In genomic region chr19:29672933-29673336, GRCh38 we compare ENCODE assay signal across 1 cellular context.
A peak's percentile ranks its signal among the peaks of the same experiment; 100 is the strongest.
TF ChIP-seq lines count a peak whose summit lies in the region.

No MANE protein-coding gene starts in this region.

TF ChIP-seq in GM12878, 131 proteins besides CTCF, POLR2A, EP300 and RAD21 (continued from another document and continues in another):
- TF ChIP-seq ZBTB4 (CRISPR knock-in tag; IDR thresholded peaks at IDR 0.05) = no peak
- TF ChIP-seq IRF4 (IDR thresholded peaks at IDR 0.05; ENCODE audit: low read depth, low read length) = no peak
- no peak for TF ChIP-seq PBX3 (IDR thresholded peaks at IDR 0.05; ENCODE audit: insufficient replicate concordance, low read depth, low read length)
- no peak for TF ChIP-seq RB1 (IDR thresholded peaks at IDR 0.05; ENCODE audit: borderline replicate concordance)
- peak; percentile 52; the same call in 1 of the 2 replicates for TF ChIP-seq SPI1 (IDR thresholded peaks at IDR 0.05; ENCODE audit: borderline replicate concordance, insufficient read depth, low read depth, low read length)
- TF ChIP-seq CHD2 (IDR thresholded peaks at IDR 0.05; ENCODE audit: borderline replicate concordance, low read depth, low read length) = no peak
- no peak for TF ChIP-seq ZNF384 (IDR thresholded peaks at IDR 0.05; ENCODE audit: borderline replicate concordance, low read depth, low read length)
- no peak for TF ChIP-seq EZH2 (IDR thresholded peaks at IDR 0.05; ENCODE audit: borderline replicate concordance, control insufficient read depth, low read depth, low read length)
- TF ChIP-seq SUZ12 (IDR thresholded peaks at IDR 0.05; ENCODE audit: unreplicated experiment) = no peak
- TF ChIP-seq CBX5 (IDR thresholded peaks at IDR 0.05; ENCODE audit: low read depth) = no peak
- TF ChIP-seq IKZF2 (IDR thresholded peaks at IDR 0.05) = peak in 1 of 2 experiments; percentile 69; a peak in 2 of 4 replicates
- TF ChIP-seq IRF5 (IDR thresholded peaks at IDR 0.05; ENCODE audit: borderline replicate concordance) = no peak
- no peak for TF ChIP-seq SRF (IDR thresholded peaks at IDR 0.05; ENCODE audit: low read depth in 2 of 2, low read length in 2 of 2)
- TF ChIP-seq TCF7 (IDR thresholded peaks at IDR 0.05; ENCODE audit: borderline replicate concordance) = no peak
- no peak for TF ChIP-seq HDAC2 (IDR thresholded peaks at IDR 0.05)
- TF ChIP-seq TARDBP (IDR thresholded peaks at IDR 0.05; ENCODE audit: borderline replicate concordance) = no peak
- no peak for TF ChIP-seq ZNF592 (IDR thresholded peaks at IDR 0.05)
- TF ChIP-seq KAT2A (conservative IDR thresholded peaks at IDR 0.05; ENCODE audit: control insufficient read depth, low read depth, low read length) = no peak
- TF ChIP-seq YBX1 (IDR thresholded peaks at IDR 0.05) = no peak
- no peak for TF ChIP-seq IRF3 (IDR thresholded peaks at IDR 0.05)
- 0 out of 2 replicates have a peak, but pooled peaks have one; percentile 12 for TF ChIP-seq SMARCA5 (IDR thresholded peaks at IDR 0.05)
- TF ChIP-seq PML (IDR thresholded peaks at IDR 0.05; ENCODE audit: low read length) = no peak
- no peak for TF ChIP-seq FOXM1 (IDR thresholded peaks at IDR 0.05; ENCODE audit: low read depth, low read length)
- TF ChIP-seq SREBF1 (IDR thresholded peaks at IDR 0.05; ENCODE audit: low read length) = no peak
- TF ChIP-seq RUNX3 (IDR thresholded peaks at IDR 0.05; ENCODE audit: low read length) = peak; percentile 74
- TF ChIP-seq ZNF687 (IDR thresholded peaks at IDR 0.05) = peak; percentile 90
- no peak for TF ChIP-seq SUPT20H (IDR thresholded peaks at IDR 0.05; ENCODE audit: borderline replicate concordance, control insufficient read depth, low read depth, low read length)
- TF ChIP-seq STAT3 (IDR thresholded peaks at IDR 0.05; ENCODE audit: low read depth, low read length) = no peak
- TF ChIP-seq REST (IDR thresholded peaks at IDR 0.05; ENCODE audit: low read depth, low read length) = no peak
- no peak for TF ChIP-seq ASH2L (IDR thresholded peaks at IDR 0.05; ENCODE audit: borderline replicate concordance, low read depth)
- no peak for TF ChIP-seq HDAC6 (IDR thresholded peaks at IDR 0.05; ENCODE audit: unreplicated experiment)
- no peak for TF ChIP-seq ZBED1 (IDR thresholded peaks at IDR 0.05; ENCODE audit: borderline replicate concordance)
- TF ChIP-seq TAF1 (IDR thresholded peaks at IDR 0.05; ENCODE audit: borderline replicate concordance, low read depth, low read length) = no peak
- no peak for TF ChIP-seq RCOR1 (conservative IDR thresholded peaks at IDR 0.05; ENCODE audit: low read depth, low read length)
- TF ChIP-seq SMAD5 (IDR thresholded peaks at IDR 0.05; ENCODE audit: low read depth) = no peak
- TF ChIP-seq TCF3 (IDR thresholded peaks at IDR 0.05; ENCODE audit: borderline replicate concordance, insufficient read depth, low read depth, low read length) = no peak
- no peak for TF ChIP-seq FOS (IDR thresholded peaks at IDR 0.05; ENCODE audit: borderline replicate concordance, extremely low read depth, insufficient read length)
- TF ChIP-seq ZNF24 (IDR thresholded peaks at IDR 0.05) = no peak
- 0 out of 2 replicates have a peak, but pooled peaks have one; percentile 21 for TF ChIP-seq BCL11A (IDR thresholded peaks at IDR 0.05; ENCODE audit: low read depth, low read length)
